Comparison of ENCODE assay signal across 20 cellular contexts in genomic region chr5:146520731-146521130, GRCh38. TPM values are rescaled to one million over a fixed set of nuclear protein-coding genes. Genes with fewer than 3 reads are reported as not detected.
"Had no signal": no experiment of that assay in that cellular context is flagged by ENCODE, and none has a peak within 500 bp of the region (broad histone marks: within the 10 kb centered on the region; RNA-seq: fewer than 3 reads in every experiment).

No MANE protein-coding gene starts in this region.

- H3K4me3 ChIP-seq: body of pancreas, left lung, ovary, smooth muscle cell, tibial artery, uterus had no signal

- H3K4me1 Mint-ChIP-seq: activated naive CD4-positive, alpha-beta T cell treated with anti-CD3 and anti-CD28 coated beads, Interleukin-2, amount 50 U/mL, for 24 hours; neural crest cell had no signal

- DNase-seq: activated CD4-positive, alpha-beta T cell treated with anti-CD3 and anti-CD28 coated beads for 1 hour; activated CD4-positive, alpha-beta T cell treated with anti-CD3 and anti-CD28 coated beads, Interleukin-2, amount 50 U/mL, for 48 hours; activated CD8-positive, alpha-beta memory T cell treated with anti-CD3 and anti-CD28 coated beads, Interleukin-2, amount 10 ng/mL, durations not matched to agents 7 days and 5 days; activated effector memory CD4-positive, alpha-beta T cell treated with Interleukin-2 at 50 U/mL for 16 hours; activated T-cell treated with anti-CD3 and anti-CD28 coated beads, Interleukin-2, amount 50 U/mL, for 24 hours; body of pancreas; effector memory CD8-positive, alpha-beta T cell; glutamatergic neuron; left lung; ovary; tibial artery; uterus had no signal

- H3K36me3 ChIP-seq: left lung, ovary, tibial artery, uterus had no signal

- H3K4me3 Mint-ChIP-seq: activated CD8-positive, alpha-beta memory T cell treated with anti-CD3 and anti-CD28 coated beads, Interleukin-2, amount 10 ng/mL, durations not matched to agents 7 days and 5 days; activated naive CD4-positive, alpha-beta T cell treated with anti-CD3 and anti-CD28 coated beads, Interleukin-2, amount 50 U/mL, for 24 hours; activated T-cell treated with anti-CD3 and anti-CD28 coated beads, Interleukin-2, amount 50 U/mL, for 24 hours; central memory CD8-positive, alpha-beta T cell; effector memory CD8-positive, alpha-beta T cell; memory B cell; neural crest cell; stimulated activated effector memory CD8-positive, alpha-beta T cell treated with anti-CD3 and anti-CD28 coated beads, Interleukin-12 subunit alpha, Interleukin-12 subunit beta, amount 100 ng/mL, for 72 hours had no signal

- H3K27ac ChIP-seq: body of pancreas, left lung, ovary, tibial artery, uterus had no signal

- H3K27ac Mint-ChIP-seq: activated CD8-positive, alpha-beta memory T cell treated with anti-CD3 and anti-CD28 coated beads, Interleukin-2, amount 10 ng/mL, durations not matched to agents 7 days and 5 days; activated naive CD4-positive, alpha-beta T cell treated with anti-CD3 and anti-CD28 coated beads, Interleukin-2, amount 50 U/mL, for 24 hours; activated T-cell treated with anti-CD3 and anti-CD28 coated beads, Interleukin-2, amount 50 U/mL, for 24 hours; effector memory CD8-positive, alpha-beta T cell; memory B cell; stimulated activated effector memory CD8-positive, alpha-beta T cell treated with anti-CD3 and anti-CD28 coated beads, Interleukin-12 subunit alpha, Interleukin-12 subunit beta, amount 100 ng/mL, for 72 hours had no signal

- H3K27me3 ChIP-seq: body of pancreas, left lung, ovary, tibial artery, uterus had no signal

- H3K4me1 ChIP-seq: body of pancreas, left lung, tibial artery, uterus had no signal

- H3K9me3 Mint-ChIP-seq: activated naive CD4-positive, alpha-beta T cell treated with anti-CD3 and anti-CD28 coated beads, Interleukin-2, amount 50 U/mL, for 24 hours; activated T-cell treated with anti-CD3 and anti-CD28 coated beads, Interleukin-2, amount 50 U/mL, for 24 hours; central memory CD8-positive, alpha-beta T cell; effector memory CD8-positive, alpha-beta T cell; memory B cell; neural crest cell; stimulated activated effector memory CD8-positive, alpha-beta T cell treated with anti-CD3 and anti-CD28 coated beads, Interleukin-12 subunit alpha, Interleukin-12 subunit beta, amount 100 ng/mL, for 72 hours had no signal

- ATAC-seq: activated CD8-positive, alpha-beta memory T cell treated with anti-CD3 and anti-CD28 coated beads, Interleukin-2, amount 10 ng/mL, durations not matched to agents 7 days and 5 days; body of pancreas; effector memory CD8-positive, alpha-beta T cell; left lung had no signal

- FAIRE-seq: islet of Langerhans had no signal

- H3K9me3 ChIP-seq: body of pancreas, left lung, ovary, tibial artery, uterus had no signal

- H3K4me2 ChIP-seq: smooth muscle cell had no signal

- H3K36me3 Mint-ChIP-seq: activated CD8-positive, alpha-beta memory T cell treated with anti-CD3 and anti-CD28 coated beads, Interleukin-2, amount 10 ng/mL, durations not matched to agents 7 days and 5 days; activated naive CD4-positive, alpha-beta T cell treated with anti-CD3 and anti-CD28 coated beads, Interleukin-2, amount 50 U/mL, for 24 hours; memory B cell; stimulated activated effector memory CD8-positive, alpha-beta T cell treated with anti-CD3 and anti-CD28 coated beads, Interleukin-12 subunit alpha, Interleukin-12 subunit beta, amount 100 ng/mL, for 72 hours had no signal

RNA-seq across cellular contexts. Expression of gene GPR151, which starts 4.7 kb away (rescaled TPM):
- total RNA-seq: activated CD8-positive, alpha-beta memory T cell treated with anti-CD3 and anti-CD28 coated beads, Interleukin-2, amount 10 ng/mL, durations not matched to agents 7 days and 5 days; body of pancreas; left lung; neural crest cell; ovary; smooth muscle cell; uterus had no signal
- polyA plus RNA-seq: esophagus, ovary, smooth muscle cell had no signal
